Comparison of ENCODE assay signal across 15 cellular contexts in genomic region chr5:108081707-108082106, GRCh38.
A peak's percentile ranks its signal among the peaks of the same experiment; 100 is the strongest.
DNase-seq lines count a peak whose midpoint lies in the region; ATAC-seq and TF ChIP-seq lines count a peak whose summit lies in the region.
"Had no signal": no experiment of that assay in that cellular context is flagged by ENCODE, and none has a peak within 500 bp of the region (broad histone marks: within the 10 kb centered on the region; RNA-seq: fewer than 3 reads in every experiment).

No MANE protein-coding gene starts in this region.

- H3K79me2 ChIP-seq in H9 (ENCODE audit: insufficient read depth, low read length) = no peaks in the 10 kb centered on the region
- no peaks in the 10 kb centered on the region for H3K79me2 ChIP-seq in mesendoderm (ENCODE audit: control insufficient read depth, insufficient read depth, low read length)
- no peaks in the 10 kb centered on the region for H3K79me2 ChIP-seq in hepatocyte

- H4K91ac ChIP-seq in H9 (ENCODE audit: insufficient read length, low read depth, low read length) (no peak overlapping the region), mesenchymal stem cell (ENCODE audit: low read length) (no peak overlapping the region)

- H2BK120ac ChIP-seq in H9 (ENCODE audit: low read depth, low read length, poor library complexity, severe bottlenecking) (peak overlapping the region; percentile 48), mesendoderm (ENCODE audit: low read depth, low read length) (peak overlapping the region; percentile 89), mesenchymal stem cell (ENCODE audit: low read depth, low read length) (no peak overlapping the region)

- H3K4me2 ChIP-seq in H9 (ENCODE audit: insufficient read depth, insufficient read length, low read length) (no peak overlapping the region), mesendoderm (ENCODE audit: low read length) (no peak overlapping the region), hepatocyte (no peak overlapping the region), mesenchymal stem cell (ENCODE audit: low read length, poor library complexity, severe bottlenecking) (no peak overlapping the region)
- H3K4me2 ChIP-seq: BLaER1 had no signal

- H3K9me3 ChIP-seq in H9 (ENCODE audit: control insufficient read depth, low read depth, low read length) (no peaks in the 10 kb centered on the region), hepatocyte (ENCODE audit: low read depth) (no peaks in the 10 kb centered on the region), mesenchymal stem cell (ENCODE audit: control insufficient read depth, low read length) (no peaks in the 10 kb centered on the region)
- H3K9me3 ChIP-seq: BLaER1 had no signal

- peaks cover 0 to 4% (median 0%) of the 10 kb centered on the region in 3 experiments; a peak in 2 of 7 replicates for H3K36me3 Mint-ChIP-seq in H9 (ENCODE audit: insufficient read depth in 1 of 3, low read depth in 3 of 3)
- no peaks in the 10 kb centered on the region for H3K36me3 Mint-ChIP-seq in WTC11
- H3K36me3 Mint-ChIP-seq: CD14-positive monocyte had no signal

- H3K18ac ChIP-seq in H9 (ENCODE audit: insufficient read length, low read depth, low read length) (no peak overlapping the region), mesendoderm (ENCODE audit: low read length) (peak overlapping the region; percentile 93), mesenchymal stem cell (ENCODE audit: low read depth in 1 of 2, low read length in 2 of 2) (no peak overlapping the region)

- H4K20me1 ChIP-seq in H9 (ENCODE audit: control insufficient read depth, insufficient read depth, insufficient read length) (no peaks in the 10 kb centered on the region), hepatocyte (ENCODE audit: insufficient read depth, poor library complexity, severe bottlenecking) (no peaks in the 10 kb centered on the region)
- H4K20me1 ChIP-seq: BLaER1 had no signal

- H3K9me2 ChIP-seq in hepatocyte (replicated peaks; ENCODE audit: insufficient read depth) = no peaks in the 10 kb centered on the region

- H3K56ac ChIP-seq in H9 (ENCODE audit: insufficient read length, low read depth, low read length) = no peak overlapping the region
- no peak overlapping the region for H3K56ac ChIP-seq in mesendoderm (ENCODE audit: low read length)

- H3K27ac Mint-ChIP-seq in H9 (peak overlapping the region; percentile 27 to 96 (median 95); a peak in 5 of 7 replicates), WTC11 (peak overlapping the region; percentile 79)
- H3K27ac Mint-ChIP-seq: CD4-positive, alpha-beta memory T cell had no signal

- H3K9ac ChIP-seq in H9 (ENCODE audit: extremely low read depth, insufficient read length, low read length) (no peak overlapping the region), mesendoderm (ENCODE audit: low read length) (no peak overlapping the region), mesenchymal stem cell (ENCODE audit: low read length) (no peak overlapping the region)
- H3K9ac ChIP-seq: BLaER1 had no signal

- H2BK5ac ChIP-seq in H9 (ENCODE audit: insufficient read length, low read length) (no peak overlapping the region), mesendoderm (ENCODE audit: low read length) (peak overlapping the region; percentile 82), mesenchymal stem cell (ENCODE audit: low read depth, low read length, poor library complexity, severe bottlenecking) (no peak overlapping the region)

- no peak; the same call in 1 of the 2 replicates for ATAC-seq in WTC11

- H3K4ac ChIP-seq in H9 (ENCODE audit: low read depth, low read length) (no peak overlapping the region), mesendoderm (ENCODE audit: low read depth, low read length) (peak overlapping the region; percentile 91), mesenchymal stem cell (ENCODE audit: low read depth in 1 of 2, low read length in 2 of 2) (no peak overlapping the region)

- H3K36me3 ChIP-seq in mesendoderm (ENCODE audit: control insufficient read depth, insufficient read depth, low read length) (no peaks in the 10 kb centered on the region), hepatocyte (replicated peaks; ENCODE audit: insufficient read depth, low read depth) (no peaks in the 10 kb centered on the region), mesenchymal stem cell (ENCODE audit: control insufficient read depth in 1 of 2, insufficient read depth in 2 of 2, low read depth in 1 of 2, low read length in 2 of 2) (no peaks in the 10 kb centered on the region)
- H3K36me3 ChIP-seq: BLaER1 had no signal

- H3K27me3 ChIP-seq in H9 (ENCODE audit: insufficient read depth, low read length) (no peaks in the 10 kb centered on the region), mesendoderm (ENCODE audit: insufficient read depth, low read length, poor library complexity) (no peaks in the 10 kb centered on the region), hepatocyte (no peaks in the 10 kb centered on the region), mesenchymal stem cell (ENCODE audit: control insufficient read depth in 1 of 2, insufficient read depth in 1 of 2, low read length in 2 of 2) (no peaks in the 10 kb centered on the region)
- H3K27me3 ChIP-seq: BLaER1 had no signal

- CTCF ChIA-PET in WTC11 (lab: Charles Lee) = interaction anchor here (0.9 kb wide), 1 partner anchor 179 kb away, joined by 3 read pairs; no protein-coding TSS in a partner anchor

- WGBS in H9 (ENCODE audit: extremely low coverage, insufficient read length, low lambda C conversion rate) = no CpG with 5 or more reads among the region's 3 CpGs
- WGBS in mesendoderm (ENCODE audit: extremely low coverage, insufficient coverage, low lambda C conversion rate) = no CpG with 5 or more reads among the region's 3 CpGs
- WGBS in hepatocyte (ENCODE audit: low lambda C conversion rate, missing lambda C conversion rate) = 93% methylated on average over 3 of the region's 3 CpGs
- 100% methylated on average over 3 of the region's 3 CpGs for WGBS in mesenchymal stem cell

- H3K4me3 Mint-ChIP-seq in H9 (peak overlapping the region; percentile 5 to 19; a peak in 2 of 5 replicates), WTC11 (no peak overlapping the region)
- H3K4me3 Mint-ChIP-seq: CD14-positive monocyte; CD4-positive, alpha-beta memory T cell had no signal

- H2BK20ac ChIP-seq in H9 (ENCODE audit: low read depth, low read length, poor library complexity, severe bottlenecking) = no peak overlapping the region

- H3K79me1 ChIP-seq in H9 (ENCODE audit: insufficient read depth, low read depth, low read length, poor library complexity, severe bottlenecking) (no peaks in the 10 kb centered on the region), mesendoderm (ENCODE audit: low read length) (no peaks in the 10 kb centered on the region), mesenchymal stem cell (replicated peaks; ENCODE audit: low read length, poor library complexity, severe bottlenecking) (no peaks in the 10 kb centered on the region)

- H3K27me3 Mint-ChIP-seq in H9 (ENCODE audit: low read depth) (no peaks in the 10 kb centered on the region), WTC11 (ENCODE audit: low read depth) (no peaks in the 10 kb centered on the region)
- H3K27me3 Mint-ChIP-seq: CD4-positive, alpha-beta memory T cell had no signal

- H3K27ac ChIP-seq in H9 (ENCODE audit: insufficient read length, low read depth, low read length) = peak overlapping the region; percentile 70
- peak overlapping the region; percentile 77 for H3K27ac ChIP-seq in mesendoderm (ENCODE audit: low read depth, low read length)
- no peak overlapping the region for H3K27ac ChIP-seq in hepatocyte
- H3K27ac ChIP-seq in mesenchymal stem cell (ENCODE audit: low read length, poor library complexity, severe bottlenecking) = no peak overlapping the region
- H3K27ac ChIP-seq: 22Rv1, BLaER1 had no signal

- H3K23me2 ChIP-seq in H9 (ENCODE audit: insufficient read length, low read depth, low read length, poor library complexity, severe bottlenecking) = no peaks in the 10 kb centered on the region

- H2BK12ac ChIP-seq in H9 (ENCODE audit: insufficient read length, low read depth, low read length) = peak overlapping the region; percentile 50
- H2BK12ac ChIP-seq in mesenchymal stem cell (ENCODE audit: low read length in 2 of 2) = no peak overlapping the region

- H3K9me3 Mint-ChIP-seq in H9 = peaks cover 0 to 2% of the 10 kb centered on the region in 2 experiments; a peak in 1 of 5 replicates
- no peaks in the 10 kb centered on the region for H3K9me3 Mint-ChIP-seq in WTC11

- H2AFZ ChIP-seq in H9 (ENCODE audit: low read length) (no peak overlapping the region), hepatocyte (no peak overlapping the region), mesenchymal stem cell (ENCODE audit: low read depth, low read length) (no peak overlapping the region)

- H4K5ac ChIP-seq in H9 (ENCODE audit: insufficient read length, low read depth, low read length) (no peak overlapping the region), mesendoderm (ENCODE audit: low read length) (no peak overlapping the region)

- H2BK15ac ChIP-seq in H9 (ENCODE audit: low read depth, low read length) (no peak overlapping the region), mesendoderm (replicated peaks; ENCODE audit: low read depth) (peak overlapping the region; percentile 85), mesenchymal stem cell (ENCODE audit: low read depth, poor library complexity, severe bottlenecking) (no peak overlapping the region)

- H3K14ac ChIP-seq in H9 (ENCODE audit: insufficient read depth, low read length) (no peak overlapping the region), mesenchymal stem cell (ENCODE audit: low read length in 2 of 2) (no peak overlapping the region)

- DNase-seq in NCI-H2171 treated with DMSO at 0.1 percent for 48 hours (lab: John Stamatoyannopoulos, UW) (peak; percentile 2), NCI-H2171 (lab: John Stamatoyannopoulos, UW) (no peak), H9 (no peak), WTC11 (ENCODE audit: low spot score) (no peak), mesendoderm (no peak), hepatocyte (ENCODE audit: low spot score) (no peak), mesenchymal stem cell (no peak)
- DNase-seq: CD4-positive, alpha-beta memory T cell; DMS153; DMS79; GDM1; HCEC 1CT had no signal

- peaks cover 68 to 70% of the 10 kb centered on the region in 2 experiments for H3K4me1 Mint-ChIP-seq in H9
- H3K4me1 Mint-ChIP-seq in WTC11 = peaks cover 88% of the 10 kb centered on the region
- H3K4me1 Mint-ChIP-seq: CD14-positive monocyte had no signal

- H3K4me1 ChIP-seq in H9 (ENCODE audit: insufficient read depth, low read length) (peaks cover 5% of the 10 kb centered on the region; the same call in 1 of the 2 replicates), mesendoderm (ENCODE audit: control insufficient read depth, low read depth, low read length) (peaks cover 6% of the 10 kb centered on the region), hepatocyte (ENCODE audit: insufficient read depth) (no peaks in the 10 kb centered on the region), mesenchymal stem cell (ENCODE audit: control insufficient read depth, insufficient read depth, low read depth, low read length) (no peaks in the 10 kb centered on the region)
- H3K4me1 ChIP-seq: BLaER1 had no signal

- H4K8ac ChIP-seq in H9 (replicated peaks; ENCODE audit: insufficient read length, low read depth, low read length) = no peak overlapping the region
- H4K8ac ChIP-seq in mesendoderm (ENCODE audit: low read depth, low read length) = peak overlapping the region; percentile 56
- H4K8ac ChIP-seq in mesenchymal stem cell (ENCODE audit: low read length) = no peak overlapping the region

- H3K4me3 ChIP-seq in mesendoderm (ENCODE audit: low read length) (no peak overlapping the region), hepatocyte (no peak overlapping the region), mesenchymal stem cell (ENCODE audit: insufficient read depth in 1 of 2, low read depth in 1 of 2, low read length in 2 of 2) (no peak overlapping the region)
- H3K4me3 ChIP-seq: BLaER1 had no signal

- no peak overlapping the region for H3T11ph ChIP-seq in H9 (ENCODE audit: low read length)

- H3K23ac ChIP-seq in H9 (ENCODE audit: insufficient read length, low read depth, low read length) (no peak overlapping the region), mesendoderm (ENCODE audit: low read length) (no peak overlapping the region), mesenchymal stem cell (ENCODE audit: low read length in 2 of 2) (no peak overlapping the region)

- TF ChIP-seq CTCF in H9 (conservative IDR thresholded peaks at IDR 0.05) = no peak
- no peak for TF ChIP-seq CTCF in WTC11 (IDR thresholded peaks at IDR 0.05)
- no peak for TF ChIP-seq CTCF in hepatocyte (IDR thresholded peaks at IDR 0.05; ENCODE audit: poor library complexity)

- H2AK5ac ChIP-seq in H9 (ENCODE audit: insufficient read length, low read length) = no peak overlapping the region
- H2AK5ac ChIP-seq in mesendoderm (ENCODE audit: low read length) = peak overlapping the region; percentile 3
- H2AK5ac ChIP-seq in mesenchymal stem cell (ENCODE audit: low read length, severe bottlenecking) = no peak overlapping the region

- POLR2A ChIA-PET in WTC11 (lab: Charles Lee) = interaction anchor here (0.5 kb wide), 1 partner anchor 409 kb away, joined by 3 read pairs; no protein-coding TSS in a partner anchor

Comparison
In these comparisons a context has a peak if more than half of its experiments do, and no peak if none do; other contexts are left out.
1. H3K27ac ChIP-seq: peak in H9 (single experiment) and mesendoderm (single experiment); none in hepatocyte (single experiment) and mesenchymal stem cell (single experiment).